28 cellular contexts compared by ENCODE assay signal in the genomic region with DNA sequence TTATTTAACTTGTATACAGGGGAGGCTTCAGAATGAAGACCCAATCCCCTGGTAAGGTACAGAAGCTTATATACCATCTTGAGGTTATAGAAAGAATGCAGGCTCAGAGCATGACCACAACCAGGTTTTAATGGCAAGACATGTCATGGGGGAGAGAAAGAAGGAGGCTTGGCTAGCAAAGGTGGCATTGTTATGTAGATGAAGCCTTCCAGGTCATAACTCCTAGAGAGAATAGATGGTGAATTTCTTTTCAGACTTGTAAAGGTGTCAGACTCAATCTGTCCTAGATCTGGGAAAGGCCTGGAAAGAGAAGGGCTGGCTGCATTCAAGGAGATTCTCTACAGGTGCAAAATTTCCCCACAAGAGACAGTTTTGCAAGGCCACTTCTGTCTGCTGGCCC.
DNase-seq lines count a peak whose midpoint lies in the region; ATAC-seq and TF ChIP-seq lines count a peak whose summit lies in the region.
"Had no signal": no experiment of that assay in that cellular context is flagged by ENCODE, and none has a peak within 500 bp of the region (broad histone marks: within the 10 kb centered on the region; RNA-seq: fewer than 3 reads in every experiment).

No MANE protein-coding gene starts in this region.

- DNase-seq in cardiac muscle cell (ENCODE audit: low read depth in 1 of 2, low spot score in 1 of 2) (no peak), cardiac septum (ENCODE audit: low spot score) (no peak), iPS DF 19.7 (ENCODE audit: low read depth, low spot score) (peak; percentile 30), thoracic aorta (ENCODE audit: low spot score) (no peak), NCI-H526 (lab: John Stamatoyannopoulos, UW) (no peak), left colon (no peak), SHP77 (lab: John Stamatoyannopoulos, UW) (no peak)
- DNase-seq: Caco-2; CD8-positive, alpha-beta T cell; DMS 273 treated with DMSO at 0.1 percent for 48 hours; DMS79; EL; GDM1; GOT3; Kasumi-1; MV-4-11; NCI-H1105; NCI-H1436 treated with DMSO at 0.1 percent for 48 hours; NCI-H187 treated with DMSO at 0.1 percent for 48 hours; NCI-H345; NCI-H524; NCI-H774; PC-3 had no signal

- H3K9me3 ChIP-seq in cardiac muscle cell (ENCODE audit: low read depth), result no peaks in the 10 kb centered on the region
- H3K9me3 ChIP-seq in HUES48 (ENCODE audit: control insufficient read depth, insufficient read depth, low read length), result no peaks in the 10 kb centered on the region
- H3K9me3 ChIP-seq in thoracic aorta, result no peaks in the 10 kb centered on the region
- H3K9me3 ChIP-seq: Caco-2 had no signal

- peak overlapping the region; percentile 55 for H3K27ac ChIP-seq in cardiac muscle cell
- peak overlapping the region; percentile 61 for H3K27ac ChIP-seq in HUES48 (ENCODE audit: low read depth, low read length)
- H3K27ac ChIP-seq in thoracic aorta, result peak overlapping the region; percentile 52 to 69
- H3K27ac ChIP-seq: 22Rv1, C4-2B had no signal

- ATAC-seq in thoracic aorta (ENCODE audit: insufficient number of reproducible peaks, low FRiP score, low read depth) (no peak), left colon (no peak)
- ATAC-seq: CD8-positive, alpha-beta T cell; HCT116; K562; PC-3 had no signal

- H3K9ac ChIP-seq in HUES48 (ENCODE audit: low read depth, low read length), result no peak overlapping the region

- H3K27me3 ChIP-seq in cardiac muscle cell (no peaks in the 10 kb centered on the region), HUES48 (ENCODE audit: control insufficient read depth, insufficient read depth, low read length) (no peaks in the 10 kb centered on the region), thoracic aorta (replicated peaks; ENCODE audit: insufficient read depth) (no peaks in the 10 kb centered on the region)

- no peaks in the 10 kb centered on the region for H3K36me3 ChIP-seq in cardiac muscle cell
- H3K36me3 ChIP-seq in HUES48 (ENCODE audit: control insufficient read depth, insufficient read depth, low read length), result no peaks in the 10 kb centered on the region
- no peaks in the 10 kb centered on the region for H3K36me3 ChIP-seq in thoracic aorta

- no peak for TF ChIP-seq CTCF in cardiac muscle cell (IDR thresholded peaks at IDR 0.05; ENCODE audit: low read depth, low read length)
- no peak for TF ChIP-seq CTCF in thoracic aorta (IDR thresholded peaks at IDR 0.05)

- H3K4me3 ChIP-seq in cardiac muscle cell (no peak overlapping the region), HUES48 (ENCODE audit: low read depth, low read length) (no peak overlapping the region), thoracic aorta (no peak overlapping the region)
- H3K4me3 ChIP-seq: K562 had no signal

- H3K4me1 ChIP-seq in cardiac muscle cell (ENCODE audit: low read depth), result peaks cover 53% of the 10 kb centered on the region
- H3K4me1 ChIP-seq in HUES48 (ENCODE audit: control insufficient read depth, insufficient read depth, low read length), result peaks cover 20% of the 10 kb centered on the region
- H3K4me1 ChIP-seq in thoracic aorta (ENCODE audit: control insufficient read depth in 1 of 2, low read depth in 2 of 2), result peaks cover 21 to 56% of the 10 kb centered on the region in 2 donors

- intact Hi-C loops in cardiac septum (cut with DNase I), result no loop called here
- intact Hi-C loops in left colon (cut with DNase I, micrococcal nuclease), result no loop called here
